In the genomic region with DNA sequence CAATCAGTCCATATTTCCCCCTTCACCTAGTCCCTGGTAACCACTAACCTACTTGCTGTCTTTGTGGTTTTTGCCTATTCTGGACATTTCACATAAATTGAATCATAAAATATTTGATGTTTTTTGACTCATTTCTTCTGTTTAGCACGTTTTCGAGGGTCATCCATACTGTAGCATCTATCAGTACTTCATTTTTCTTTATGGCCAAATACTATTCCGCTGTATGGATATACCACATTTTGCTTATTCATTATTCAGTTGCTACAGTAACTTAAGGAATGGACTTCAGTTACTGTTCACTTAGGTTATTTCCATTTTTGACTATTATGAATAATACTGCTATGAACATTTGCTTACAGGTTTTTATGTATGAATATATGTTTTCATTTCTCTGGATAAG, we compare ENCODE assay signal across 27 cellular contexts.
"Had no signal": no experiment of that assay in that cellular context is flagged by ENCODE, and none has a peak within 500 bp of the region (broad histone marks: within the 10 kb centered on the region; RNA-seq: fewer than 3 reads in every experiment).

No MANE protein-coding gene starts in this region.

- H3K27me3 ChIP-seq: neural progenitor cell, ovary, right lobe of liver, sigmoid colon, stomach, thyroid gland, tibial nerve, upper lobe of left lung had no signal

- H3K9me3 Mint-ChIP-seq: natural killer cell; stimulated activated naive CD8-positive, alpha-beta T cell treated with anti-CD3 and anti-CD28 coated beads, Interleukin-15, Interleukin-2, amounts not matched to agents 100 ng/mL and 50 ng/mL, for 24 hours had no signal

- H3K27ac ChIP-seq: neural progenitor cell, ovary, parathyroid adenoma, psoas muscle, right lobe of liver, thoracic aorta, tibial nerve, upper lobe of left lung had no signal

- FAIRE-seq: small intestine, urothelium cell line had no signal

- H3K36me3 ChIP-seq: ovary, right lobe of liver, sigmoid colon, thoracic aorta, thyroid gland, upper lobe of left lung had no signal

- ATAC-seq: naive thymus-derived CD4-positive, alpha-beta T cell; natural killer cell; psoas muscle; right cardiac atrium; right lobe of liver; stimulated activated effector memory CD8-positive, alpha-beta T cell treated with anti-CD3 and anti-CD28 coated beads, Interleukin-12 subunit alpha, Interleukin-12 subunit beta, amount 100 ng/mL, for 72 hours; stimulated activated naive B cell treated with anti-CD40 and anti-IgM and Interleukin-4, amounts not matched to agents 10 μg/mL and 1 μg/mL and 100 μg/mL, for 72 hours had no signal

- H3K4me3 ChIP-seq: neural progenitor cell, ovary, psoas muscle, right lobe of liver, sigmoid colon, stomach, thoracic aorta, thyroid gland, tibial nerve, upper lobe of left lung had no signal

- DNase-seq: naive thymus-derived CD4-positive, alpha-beta T cell; natural killer cell; occipital lobe; ovary; posterior cingulate gyrus; psoas muscle; right lobe of liver; sigmoid colon; small intestine; stimulated activated CD4-positive, alpha-beta T cell treated with anti-CD3 and anti-CD28 coated beads, Interleukin-1b, Interleukin-23, amount 100 ng/mL, for 48 hours; stimulated activated CD4-positive, alpha-beta T cell treated with anti-CD3 and anti-CD28 coated beads, Interleukin-4, amount 100 ng/mL, for 24 hours; stimulated activated naive B cell treated with anti-CD40 and anti-IgM and Interleukin-4, amounts not matched to agents 10 μg/mL and 1 μg/mL and 100 μg/mL, for 72 hours; stimulated activated naive CD4-positive, alpha-beta T cell treated with Interleukin-2 at 50 U/mL for 16 hours; stomach; thyroid gland; trophoblast cell; upper lobe of left lung had no signal

- H3K27me3 Mint-ChIP-seq: progenitor cell of endocrine pancreas had no signal

- H3K4me3 Mint-ChIP-seq: naive thymus-derived CD4-positive, alpha-beta T cell; natural killer cell; nephron; neural progenitor cell; stimulated activated effector memory CD8-positive, alpha-beta T cell treated with anti-CD3 and anti-CD28 coated beads, Interleukin-12 subunit alpha, Interleukin-12 subunit beta, amount 100 ng/mL, for 72 hours; stimulated activated naive B cell treated with anti-CD40 and anti-IgM and Interleukin-4, amounts not matched to agents 10 μg/mL and 1 μg/mL and 100 μg/mL, for 72 hours; stimulated activated naive CD8-positive, alpha-beta T cell treated with anti-CD3 and anti-CD28 coated beads, Interleukin-15, Interleukin-2, amounts not matched to agents 100 ng/mL and 50 ng/mL, for 24 hours had no signal

- H3K36me3 Mint-ChIP-seq: naive thymus-derived CD4-positive, alpha-beta T cell; natural killer cell; stimulated activated effector memory CD8-positive, alpha-beta T cell treated with anti-CD3 and anti-CD28 coated beads, Interleukin-12 subunit alpha, Interleukin-12 subunit beta, amount 100 ng/mL, for 72 hours; stimulated activated naive B cell treated with anti-CD40 and anti-IgM and Interleukin-4, amounts not matched to agents 10 μg/mL and 1 μg/mL and 100 μg/mL, for 72 hours had no signal

- H3K4me1 Mint-ChIP-seq: naive thymus-derived CD4-positive, alpha-beta T cell; natural killer cell; stimulated activated effector memory CD8-positive, alpha-beta T cell treated with anti-CD3 and anti-CD28 coated beads, Interleukin-12 subunit alpha, Interleukin-12 subunit beta, amount 100 ng/mL, for 72 hours; stimulated activated naive B cell treated with anti-CD40 and anti-IgM and Interleukin-4, amounts not matched to agents 10 μg/mL and 1 μg/mL and 100 μg/mL, for 72 hours had no signal

- H3K4me1 ChIP-seq: parathyroid adenoma, right lobe of liver had no signal

- H3K9me3 ChIP-seq: ovary, psoas muscle, right lobe of liver, sigmoid colon, stomach, thoracic aorta, thyroid gland, tibial nerve, upper lobe of left lung had no signal

- H3K27ac Mint-ChIP-seq: naive thymus-derived CD4-positive, alpha-beta T cell; natural killer cell; neural progenitor cell; stimulated activated effector memory CD8-positive, alpha-beta T cell treated with anti-CD3 and anti-CD28 coated beads, Interleukin-12 subunit alpha, Interleukin-12 subunit beta, amount 100 ng/mL, for 72 hours; stimulated activated naive B cell treated with anti-CD40 and anti-IgM and Interleukin-4, amounts not matched to agents 10 μg/mL and 1 μg/mL and 100 μg/mL, for 72 hours; stimulated activated naive CD8-positive, alpha-beta T cell treated with anti-CD3 and anti-CD28 coated beads, Interleukin-15, Interleukin-2, amounts not matched to agents 100 ng/mL and 50 ng/mL, for 24 hours had no signal
